ENCODE assay signal across 17 cellular contexts in genomic region chr5:27875148-27875547, GRCh38.
DNase-seq lines count a peak whose midpoint lies in the region; ATAC-seq, FAIRE-seq and TF ChIP-seq lines count a peak whose summit lies in the region.
"Had no signal": no experiment of that assay in that cellular context is flagged by ENCODE, and none has a peak within 500 bp of the region (broad histone marks: within the 10 kb centered on the region; RNA-seq: fewer than 3 reads in every experiment).

No MANE protein-coding gene starts in this region.

- H3K4me3 ChIP-seq in choroid plexus epithelial cell (ENCODE audit: low read depth, low read length) = no peak overlapping the region
- H3K4me3 ChIP-seq: A549, GM12878, GM23338 had no signal

- DNase-seq in DMS53 (lab: John Stamatoyannopoulos, UW) (peak; percentile 31), DMS53 treated with DMSO at 0.1 percent for 48 hours (lab: John Stamatoyannopoulos, UW; ENCODE audit: unreplicated experiment) (no peak), HTR-8/SVneo (ENCODE audit: insufficient read length, low spot score) (no peak), choroid plexus epithelial cell (ENCODE audit: low read depth) (peak; percentile 14), urothelium cell line (ENCODE audit: low spot score) (no peak), NCI-H2107 treated with DMSO at 0.1 percent for 48 hours (lab: John Stamatoyannopoulos, UW; ENCODE audit: unreplicated experiment) (no peak)
- DNase-seq: AML-193; Caco-2; CD4-positive, alpha-beta T cell; DMS79 treated with DMSO at 0.1 percent for 48 hours had no signal

- TF ChIP-seq CTCF in choroid plexus epithelial cell (conservative IDR thresholded peaks at IDR 0.05; ENCODE audit: low read depth, low read length) = no peak

- FAIRE-seq in HTR-8/SVneo (lab: Jason Lieb, UNC) (peak; percentile 31), urothelium cell line (lab: Jason Lieb, UNC) (peak; percentile 17)
- FAIRE-seq: A549, D721Med, GM12878, GM19239, H54 had no signal

- ATAC-seq in HG03135 (IDR thresholded peaks at IDR 0.05; ENCODE audit: unreplicated experiment) = no peak
- ATAC-seq: A549, GM12878, GM23338 had no signal

Comparison
In these comparisons a context has a peak if more than half of its experiments do, and no peak if none do; other contexts are left out.
1. DNase-seq: peak in DMS53 (single experiment) and choroid plexus epithelial cell (single experiment); none in DMS53 treated with DMSO at 0.1 percent for 48 hours (single experiment), HTR-8/SVneo (single experiment), urothelium cell line (single experiment) and NCI-H2107 treated with DMSO at 0.1 percent for 48 hours (single experiment).